Comparison of ENCODE assay signal across 1 cellular context in the genomic region with DNA sequence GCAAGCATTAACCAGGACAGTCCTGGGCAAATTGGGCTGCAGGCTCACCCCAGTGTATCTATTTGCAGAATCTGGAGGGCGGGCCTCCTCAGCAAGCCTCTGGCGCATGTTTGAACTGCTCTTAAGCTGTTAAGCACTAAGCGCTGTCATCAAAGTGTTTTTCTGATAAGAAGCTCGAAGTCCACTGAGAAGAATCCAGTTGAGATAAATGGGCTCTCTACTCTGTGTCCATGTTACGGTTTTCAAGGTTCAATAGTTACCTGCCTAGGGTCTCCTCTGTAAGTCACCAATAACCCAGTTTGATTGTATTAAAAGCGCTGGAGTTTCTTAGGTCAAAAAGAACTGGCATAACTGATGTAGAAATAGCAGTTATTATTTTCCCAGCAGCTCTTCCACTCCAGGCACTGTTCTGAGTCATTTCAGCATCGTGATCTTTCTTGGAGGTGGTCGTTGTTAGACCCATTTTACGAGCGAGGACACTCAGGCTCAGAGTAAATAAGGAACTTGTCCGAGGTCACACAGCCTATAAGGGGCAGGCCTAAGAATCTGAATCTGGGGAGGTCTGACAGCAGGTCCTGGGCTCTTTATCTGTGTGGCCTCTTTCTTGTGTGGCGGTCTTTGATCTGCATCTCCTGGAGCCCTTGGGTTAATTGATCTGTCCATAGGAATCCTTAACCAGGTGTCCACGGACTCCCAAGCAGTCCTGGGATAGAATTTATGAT.
A peak's percentile ranks its signal among the peaks of the same experiment; 100 is the strongest.
TF ChIP-seq lines count a peak whose summit lies in the region.

No MANE protein-coding gene starts in this region.

TF ChIP-seq in HepG2, 621 proteins besides CTCF, POLR2A, EP300 and RAD21 (continued from another document and continues in another):
- TF ChIP-seq, protein P1, sequence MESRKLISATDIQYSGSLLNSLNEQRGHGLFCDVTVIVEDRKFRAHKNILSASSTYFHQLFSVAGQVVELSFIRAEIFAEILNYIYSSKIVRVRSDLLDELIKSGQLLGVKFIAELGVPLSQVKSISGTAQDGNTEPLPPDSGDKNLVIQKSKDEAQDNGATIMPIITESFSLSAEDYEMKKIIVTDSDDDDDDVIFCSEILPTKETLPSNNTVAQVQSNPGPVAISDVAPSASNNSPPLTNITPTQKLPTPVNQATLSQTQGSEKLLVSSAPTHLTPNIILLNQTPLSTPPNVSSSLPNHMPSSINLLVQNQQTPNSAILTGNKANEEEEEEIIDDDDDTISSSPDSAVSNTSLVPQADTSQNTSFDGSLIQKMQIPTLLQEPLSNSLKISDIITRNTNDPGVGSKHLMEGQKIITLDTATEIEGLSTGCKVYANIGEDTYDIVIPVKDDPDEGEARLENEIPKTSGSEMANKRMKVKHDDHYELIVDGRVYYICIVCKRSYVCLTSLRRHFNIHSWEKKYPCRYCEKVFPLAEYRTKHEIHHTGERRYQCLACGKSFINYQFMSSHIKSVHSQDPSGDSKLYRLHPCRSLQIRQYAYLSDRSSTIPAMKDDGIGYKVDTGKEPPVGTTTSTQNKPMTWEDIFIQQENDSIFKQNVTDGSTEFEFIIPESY (CRISPR knock-in tag; IDR thresholded peaks at IDR 0.05) = peak; percentile 64; the same call in 1 of the 2 replicates
- no peak for TF ChIP-seq ZNF678 (CRISPR knock-in tag; IDR thresholded peaks at IDR 0.05)
- TF ChIP-seq ZNF598 (CRISPR knock-in tag; IDR thresholded peaks at IDR 0.05; ENCODE audit: borderline replicate concordance) = no peak
- no peak for TF ChIP-seq NBN (conservative IDR thresholded peaks at IDR 0.05)
- TF ChIP-seq ZNF569 (CRISPR knock-in tag; IDR thresholded peaks at IDR 0.05; ENCODE audit: borderline replicate concordance) = no peak; the same call in 1 of the 2 replicates
- no peak for TF ChIP-seq ZNF496 (CRISPR knock-in tag; IDR thresholded peaks at IDR 0.05; ENCODE audit: insufficient replicate concordance)
- no peak for TF ChIP-seq ZNF180 (CRISPR knock-in tag; IDR thresholded peaks at IDR 0.05; ENCODE audit: borderline replicate concordance, low read depth)
- TF ChIP-seq FIP1L1 (IDR thresholded peaks at IDR 0.05; ENCODE audit: borderline replicate concordance, insufficient read depth, low read depth, low read length) = no peak
- TF ChIP-seq ZBTB3 (CRISPR knock-in tag; IDR thresholded peaks at IDR 0.05; ENCODE audit: borderline replicate concordance, low read depth) = peak; percentile 95
- TF ChIP-seq SRSF9 (IDR thresholded peaks at IDR 0.05; ENCODE audit: borderline replicate concordance, insufficient read depth, low read depth, low read length, poor library complexity, severe bottlenecking) = no peak
- peak; percentile 89 for TF ChIP-seq ZNF3 (CRISPR knock-in tag; IDR thresholded peaks at IDR 0.05)
- TF ChIP-seq PRPF4 (IDR thresholded peaks at IDR 0.05; ENCODE audit: low read depth, low read length, poor library complexity, severe bottlenecking) = no peak
- TF ChIP-seq ZNF276 (CRISPR knock-in tag; IDR thresholded peaks at IDR 0.05; ENCODE audit: low read depth) = peak; percentile 40; the same call in 1 of the 2 replicates
- TF ChIP-seq ZNF296 (CRISPR knock-in tag; conservative IDR thresholded peaks at IDR 0.05) = no peak
- no peak for TF ChIP-seq ZFP36 (IDR thresholded peaks at IDR 0.05; ENCODE audit: borderline replicate concordance, low read depth, low read length, partially characterized antibody)
- TF ChIP-seq ZNF10 (CRISPR knock-in tag; IDR thresholded peaks at IDR 0.05; ENCODE audit: borderline replicate concordance, low read depth) = no peak
- TF ChIP-seq, protein P2, sequence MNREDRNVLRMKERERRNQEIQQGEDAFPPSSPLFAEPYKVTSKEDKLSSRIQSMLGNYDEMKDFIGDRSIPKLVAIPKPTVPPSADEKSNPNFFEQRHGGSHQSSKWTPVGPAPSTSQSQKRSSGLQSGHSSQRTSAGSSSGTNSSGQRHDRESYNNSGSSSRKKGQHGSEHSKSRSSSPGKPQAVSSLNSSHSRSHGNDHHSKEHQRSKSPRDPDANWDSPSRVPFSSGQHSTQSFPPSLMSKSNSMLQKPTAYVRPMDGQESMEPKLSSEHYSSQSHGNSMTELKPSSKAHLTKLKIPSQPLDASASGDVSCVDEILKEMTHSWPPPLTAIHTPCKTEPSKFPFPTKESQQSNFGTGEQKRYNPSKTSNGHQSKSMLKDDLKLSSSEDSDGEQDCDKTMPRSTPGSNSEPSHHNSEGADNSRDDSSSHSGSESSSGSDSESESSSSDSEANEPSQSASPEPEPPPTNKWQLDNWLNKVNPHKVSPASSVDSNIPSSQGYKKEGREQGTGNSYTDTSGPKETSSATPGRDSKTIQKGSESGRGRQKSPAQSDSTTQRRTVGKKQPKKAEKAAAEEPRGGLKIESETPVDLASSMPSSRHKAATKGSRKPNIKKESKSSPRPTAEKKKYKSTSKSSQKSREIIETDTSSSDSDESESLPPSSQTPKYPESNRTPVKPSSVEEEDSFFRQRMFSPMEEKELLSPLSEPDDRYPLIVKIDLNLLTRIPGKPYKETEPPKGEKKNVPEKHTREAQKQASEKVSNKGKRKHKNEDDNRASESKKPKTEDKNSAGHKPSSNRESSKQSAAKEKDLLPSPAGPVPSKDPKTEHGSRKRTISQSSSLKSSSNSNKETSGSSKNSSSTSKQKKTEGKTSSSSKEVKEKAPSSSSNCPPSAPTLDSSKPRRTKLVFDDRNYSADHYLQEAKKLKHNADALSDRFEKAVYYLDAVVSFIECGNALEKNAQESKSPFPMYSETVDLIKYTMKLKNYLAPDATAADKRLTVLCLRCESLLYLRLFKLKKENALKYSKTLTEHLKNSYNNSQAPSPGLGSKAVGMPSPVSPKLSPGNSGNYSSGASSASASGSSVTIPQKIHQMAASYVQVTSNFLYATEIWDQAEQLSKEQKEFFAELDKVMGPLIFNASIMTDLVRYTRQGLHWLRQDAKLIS (CRISPR knock-in tag; IDR thresholded peaks at IDR 0.05) = no peak
- TF ChIP-seq SETDB1 (CRISPR knock-in tag; IDR thresholded peaks at IDR 0.05; ENCODE audit: borderline replicate concordance) = no peak
- no peak for TF ChIP-seq AGO1 (IDR thresholded peaks at IDR 0.05; ENCODE audit: low read depth, low read length, poor library complexity, severe bottlenecking)
- TF ChIP-seq XBP1 (CRISPR knock-in tag; IDR thresholded peaks at IDR 0.05) = peak; percentile 28; the same call in 1 of the 2 replicates
- no peak; the same call in 1 of the 2 replicates for TF ChIP-seq NFYB (CRISPR knock-in tag; IDR thresholded peaks at IDR 0.05)
- TF ChIP-seq GPN1 (CRISPR knock-in tag; IDR thresholded peaks at IDR 0.05; ENCODE audit: borderline replicate concordance) = no peak
- TF ChIP-seq, protein P3, sequence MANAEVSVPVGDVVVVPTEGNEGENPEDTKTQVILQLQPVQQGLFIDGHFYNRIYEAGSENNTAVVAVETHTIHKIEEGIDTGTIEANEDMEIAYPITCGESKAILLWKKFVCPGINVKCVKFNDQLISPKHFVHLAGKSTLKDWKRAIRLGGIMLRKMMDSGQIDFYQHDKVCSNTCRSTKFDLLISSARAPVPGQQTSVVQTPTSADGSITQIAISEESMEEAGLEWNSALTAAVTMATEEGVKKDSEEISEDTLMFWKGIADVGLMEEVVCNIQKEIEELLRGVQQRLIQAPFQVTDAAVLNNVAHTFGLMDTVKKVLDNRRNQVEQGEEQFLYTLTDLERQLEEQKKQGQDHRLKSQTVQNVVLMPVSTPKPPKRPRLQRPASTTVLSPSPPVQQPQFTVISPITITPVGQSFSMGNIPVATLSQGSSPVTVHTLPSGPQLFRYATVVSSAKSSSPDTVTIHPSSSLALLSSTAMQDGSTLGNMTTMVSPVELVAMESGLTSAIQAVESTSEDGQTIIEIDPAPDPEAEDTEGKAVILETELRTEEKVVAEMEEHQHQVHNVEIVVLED (CRISPR knock-in tag; IDR thresholded peaks at IDR 0.05; ENCODE audit: borderline replicate concordance) = peak; percentile 30; the same call in 1 of the 2 replicates
- TF ChIP-seq, protein P4, sequence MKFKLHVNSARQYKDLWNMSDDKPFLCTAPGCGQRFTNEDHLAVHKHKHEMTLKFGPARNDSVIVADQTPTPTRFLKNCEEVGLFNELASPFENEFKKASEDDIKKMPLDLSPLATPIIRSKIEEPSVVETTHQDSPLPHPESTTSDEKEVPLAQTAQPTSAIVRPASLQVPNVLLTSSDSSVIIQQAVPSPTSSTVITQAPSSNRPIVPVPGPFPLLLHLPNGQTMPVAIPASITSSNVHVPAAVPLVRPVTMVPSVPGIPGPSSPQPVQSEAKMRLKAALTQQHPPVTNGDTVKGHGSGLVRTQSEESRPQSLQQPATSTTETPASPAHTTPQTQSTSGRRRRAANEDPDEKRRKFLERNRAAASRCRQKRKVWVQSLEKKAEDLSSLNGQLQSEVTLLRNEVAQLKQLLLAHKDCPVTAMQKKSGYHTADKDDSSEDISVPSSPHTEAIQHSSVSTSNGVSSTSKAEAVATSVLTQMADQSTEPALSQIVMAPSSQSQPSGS (CRISPR knock-in tag; IDR thresholded peaks at IDR 0.05) = peak; percentile 93
- peak; percentile 71 for TF ChIP-seq DMAP1 (CRISPR knock-in tag; IDR thresholded peaks at IDR 0.05)
- TF ChIP-seq ZC3H4 (CRISPR knock-in tag; IDR thresholded peaks at IDR 0.05; ENCODE audit: borderline replicate concordance) = no peak
- no peak for TF ChIP-seq ZNF441 (CRISPR knock-in tag; IDR thresholded peaks at IDR 0.05; ENCODE audit: borderline replicate concordance)
- TF ChIP-seq ZNF329 (CRISPR knock-in tag; IDR thresholded peaks at IDR 0.05; ENCODE audit: low read depth) = 0 out of 2 replicates have a peak, but pooled peaks have one; percentile 66
- TF ChIP-seq CAMTA2 (CRISPR knock-in tag; IDR thresholded peaks at IDR 0.05; ENCODE audit: borderline replicate concordance) = no peak
- TF ChIP-seq ZKSCAN8 (CRISPR knock-in tag; IDR thresholded peaks at IDR 0.05; ENCODE audit: borderline replicate concordance) = peak; percentile 93
- peak; percentile 92 for TF ChIP-seq HOXA3 (CRISPR knock-in tag; IDR thresholded peaks at IDR 0.05)
- no peak for TF ChIP-seq ZNF33A (CRISPR knock-in tag; IDR thresholded peaks at IDR 0.05; ENCODE audit: borderline replicate concordance)
- TF ChIP-seq ZNF660 (CRISPR knock-in tag; IDR thresholded peaks at IDR 0.05; ENCODE audit: borderline replicate concordance, low read depth) = no peak
- TF ChIP-seq BCLAF1 (IDR thresholded peaks at IDR 0.05) = no peak
- TF ChIP-seq ZXDC (CRISPR knock-in tag; IDR thresholded peaks at IDR 0.05) = 0 out of 2 replicates have a peak, but pooled peaks have one; percentile 47
- TF ChIP-seq ASH2L (IDR thresholded peaks at IDR 0.05; ENCODE audit: insufficient read length, low read depth, low read length) = peak; percentile 100
- no peak for TF ChIP-seq ZFP37 (CRISPR knock-in tag; IDR thresholded peaks at IDR 0.05; ENCODE audit: borderline replicate concordance)
- no peak for TF ChIP-seq FOXM1 (CRISPR knock-in tag; IDR thresholded peaks at IDR 0.05)
